ENCODE assay signal across 1 cellular context in the genomic region with DNA sequence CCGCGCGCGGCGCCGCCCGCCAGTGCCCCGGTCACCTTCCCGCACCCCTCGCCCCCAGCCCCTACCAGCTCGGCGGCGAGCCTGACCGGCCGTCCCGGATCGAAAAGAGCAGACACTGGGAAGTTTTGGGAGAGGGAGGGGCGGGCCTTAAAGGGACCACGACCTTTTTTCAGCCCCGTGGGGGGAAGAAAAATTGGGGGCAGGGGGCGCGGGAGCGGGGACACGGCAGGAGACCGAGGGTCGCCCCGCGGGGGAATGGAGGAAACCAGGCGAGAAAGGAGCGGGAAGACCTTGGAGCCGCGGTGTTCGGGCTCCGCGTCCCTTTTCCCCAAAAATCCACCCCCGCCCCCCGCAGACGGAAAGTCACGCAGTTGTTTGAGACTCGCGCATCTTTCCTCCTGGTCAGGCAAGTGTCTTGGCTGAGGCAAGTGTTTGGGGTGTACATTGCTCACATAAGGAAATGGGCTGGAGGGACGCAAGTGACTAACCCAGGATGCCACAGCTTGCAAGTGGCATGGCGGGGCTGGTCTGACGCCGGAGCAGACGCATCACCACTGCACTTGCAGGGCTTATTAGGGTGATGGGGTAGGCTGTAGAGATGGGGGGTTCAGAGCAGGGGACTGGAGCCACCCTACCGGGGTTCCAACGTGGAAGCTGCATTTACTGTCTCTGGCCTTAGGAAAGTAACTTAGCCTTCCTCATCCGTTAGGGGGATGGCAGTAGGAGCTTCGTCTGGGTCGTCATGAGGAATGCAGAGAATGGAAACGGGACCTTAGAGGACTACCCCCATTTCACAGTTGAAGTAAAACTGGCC.
TF ChIP-seq lines count a peak whose summit lies in the region.

No MANE protein-coding gene starts in this region.

TF ChIP-seq in HepG2, 621 proteins besides CTCF, POLR2A, EP300 and RAD21 (continued from another document and continues in another):
- TF ChIP-seq ZNF263 (CRISPR knock-in tag; IDR thresholded peaks at IDR 0.05) (0 out of 2 replicates have a peak, but pooled peaks have one; percentile 13), HDAC2 (CRISPR knock-in tag; IDR thresholded peaks at IDR 0.05) (no peak), TBX3 (IDR thresholded peaks at IDR 0.05; ENCODE audit: borderline replicate concordance) (no peak), ZNF83 (CRISPR knock-in tag; IDR thresholded peaks at IDR 0.05; ENCODE audit: borderline replicate concordance) (no peak), MYC (CRISPR knock-in tag; IDR thresholded peaks at IDR 0.05; ENCODE audit: borderline replicate concordance) (0 out of 2 replicates have a peak, but pooled peaks have one; percentile 32), HDAC6 (IDR thresholded peaks at IDR 0.05; ENCODE audit: low read depth, low read length) (no peak), EED (CRISPR knock-in tag; IDR thresholded peaks at IDR 0.05) (no peak), ZMAT3 (CRISPR knock-in tag; conservative IDR thresholded peaks at IDR 0.05) (no peak), REPIN1 (CRISPR knock-in tag; IDR thresholded peaks at IDR 0.05; ENCODE audit: borderline replicate concordance, low read depth) (no peak), ZNF34 (CRISPR knock-in tag; IDR thresholded peaks at IDR 0.05; ENCODE audit: borderline replicate concordance) (no peak), GATAD2A (CRISPR knock-in tag; IDR thresholded peaks at IDR 0.05) (0 out of 2 replicates have a peak, but pooled peaks have one; percentile 12), SNAPC2 (CRISPR knock-in tag; IDR thresholded peaks at IDR 0.05) (0 out of 2 replicates have a peak, but pooled peaks have one; percentile 13), ZNF30 (CRISPR knock-in tag; IDR thresholded peaks at IDR 0.05) (peak; percentile 46; the same call in 1 of the 2 replicates), ZNF605 (CRISPR knock-in tag; IDR thresholded peaks at IDR 0.05) (0 out of 2 replicates have a peak, but pooled peaks have one; percentile 16), HDAC1 (CRISPR knock-in tag; IDR thresholded peaks at IDR 0.05) (no peak), ZNF331 (CRISPR knock-in tag; IDR thresholded peaks at IDR 0.05) (no peak), ZNF577 (CRISPR knock-in tag; IDR thresholded peaks at IDR 0.05; ENCODE audit: borderline replicate concordance, low read depth) (no peak), ZFP1 (CRISPR knock-in tag; IDR thresholded peaks at IDR 0.05) (no peak), YY1 (IDR thresholded peaks at IDR 0.05; ENCODE audit: insufficient read depth, insufficient replicate concordance, low read depth, low read length) (peak; percentile 46), TAF1 (CRISPR knock-in tag; IDR thresholded peaks at IDR 0.05) (peak; percentile 57), ZFP41 (CRISPR knock-in tag; IDR thresholded peaks at IDR 0.05; ENCODE audit: borderline replicate concordance) (no peak), DR1 (CRISPR knock-in tag; IDR thresholded peaks at IDR 0.05) (no peak), SP4 (CRISPR knock-in tag; IDR thresholded peaks at IDR 0.05) (0 out of 2 replicates have a peak, but pooled peaks have one; percentile 29), ZKSCAN1 (IDR thresholded peaks at IDR 0.05; ENCODE audit: low read length) (no peak), GABPA (IDR thresholded peaks at IDR 0.05; ENCODE audit: low read depth, low read length) (no peak), GABPA (CRISPR knock-in tag; IDR thresholded peaks at IDR 0.05; ENCODE audit: low read depth) (0 out of 2 replicates have a peak, but pooled peaks have one; percentile 2), SMAD1 (CRISPR knock-in tag; IDR thresholded peaks at IDR 0.05; ENCODE audit: borderline replicate concordance, low read depth) (0 out of 2 replicates have a peak, but pooled peaks have one; percentile 11), ZBTB7A (CRISPR knock-in tag; IDR thresholded peaks at IDR 0.05) (no peak), ZSCAN20 (CRISPR knock-in tag; IDR thresholded peaks at IDR 0.05; ENCODE audit: borderline replicate concordance) (no peak), ZNF546 (CRISPR knock-in tag; conservative IDR thresholded peaks at IDR 0.05) (peak; percentile 65; the same call in 1 of the 2 replicates), KLF12 (CRISPR knock-in tag; IDR thresholded peaks at IDR 0.05; ENCODE audit: borderline replicate concordance) (peak; percentile 5; the same call in 1 of the 2 replicates), ZFP90 (CRISPR knock-in tag; IDR thresholded peaks at IDR 0.05; ENCODE audit: borderline replicate concordance) (no peak), ZBTB8A (CRISPR knock-in tag; IDR thresholded peaks at IDR 0.05; ENCODE audit: borderline replicate concordance, low read depth) (0 out of 2 replicates have a peak, but pooled peaks have one; percentile 18), ATF7-NPFF (CRISPR knock-in tag; IDR thresholded peaks at IDR 0.05; ENCODE audit: low read depth) (no peak; the same call in 1 of the 2 replicates), ZNF629 (CRISPR knock-in tag; conservative IDR thresholded peaks at IDR 0.05) (peak; percentile 29; the same call in 1 of the 2 replicates), KLF15 (CRISPR knock-in tag; IDR thresholded peaks at IDR 0.05; ENCODE audit: borderline replicate concordance) (no peak), MED1 (CRISPR knock-in tag; IDR thresholded peaks at IDR 0.05) (0 out of 2 replicates have a peak, but pooled peaks have one; percentile 35), PAF1 (CRISPR knock-in tag; IDR thresholded peaks at IDR 0.05) (no peak), ZNF337 (CRISPR knock-in tag; IDR thresholded peaks at IDR 0.05; ENCODE audit: borderline replicate concordance, low read depth) (no peak), TBP (CRISPR knock-in tag; IDR thresholded peaks at IDR 0.05) (no peak), ZNF143 (CRISPR knock-in tag; IDR thresholded peaks at IDR 0.05) (0 out of 2 replicates have a peak, but pooled peaks have one; percentile 32)
- TF ChIP-seq, protein P1, sequence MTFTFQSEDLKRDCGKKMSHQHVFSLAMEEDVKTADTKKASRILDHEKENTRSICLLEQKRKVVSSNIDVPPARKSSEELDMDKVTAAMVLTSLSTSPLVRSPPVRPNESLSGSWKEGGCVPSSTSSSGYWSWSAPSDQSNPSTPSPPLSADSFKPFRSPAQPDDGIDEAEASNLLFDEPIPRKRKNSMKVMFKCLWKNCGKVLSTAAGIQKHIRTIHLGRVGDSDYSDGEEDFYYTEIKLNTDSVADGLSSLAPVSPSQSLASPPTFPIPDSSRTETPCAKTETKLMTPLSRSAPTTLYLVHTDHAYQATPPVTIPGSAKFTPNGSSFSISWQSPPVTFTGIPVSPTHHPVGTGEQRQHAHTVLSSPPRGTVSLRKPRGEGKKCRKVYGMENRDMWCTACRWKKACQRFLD (CRISPR knock-in tag; IDR thresholded peaks at IDR 0.05; ENCODE audit: borderline replicate concordance), result no peak
- TF ChIP-seq, protein P2, sequence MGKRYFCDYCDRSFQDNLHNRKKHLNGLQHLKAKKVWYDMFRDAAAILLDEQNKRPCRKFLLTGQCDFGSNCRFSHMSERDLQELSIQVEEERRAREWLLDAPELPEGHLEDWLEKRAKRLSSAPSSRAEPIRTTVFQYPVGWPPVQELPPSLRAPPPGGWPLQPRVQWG (CRISPR knock-in tag; IDR thresholded peaks at IDR 0.05; ENCODE audit: borderline replicate concordance, low read depth), result no peak
- TF ChIP-seq, protein P3, sequence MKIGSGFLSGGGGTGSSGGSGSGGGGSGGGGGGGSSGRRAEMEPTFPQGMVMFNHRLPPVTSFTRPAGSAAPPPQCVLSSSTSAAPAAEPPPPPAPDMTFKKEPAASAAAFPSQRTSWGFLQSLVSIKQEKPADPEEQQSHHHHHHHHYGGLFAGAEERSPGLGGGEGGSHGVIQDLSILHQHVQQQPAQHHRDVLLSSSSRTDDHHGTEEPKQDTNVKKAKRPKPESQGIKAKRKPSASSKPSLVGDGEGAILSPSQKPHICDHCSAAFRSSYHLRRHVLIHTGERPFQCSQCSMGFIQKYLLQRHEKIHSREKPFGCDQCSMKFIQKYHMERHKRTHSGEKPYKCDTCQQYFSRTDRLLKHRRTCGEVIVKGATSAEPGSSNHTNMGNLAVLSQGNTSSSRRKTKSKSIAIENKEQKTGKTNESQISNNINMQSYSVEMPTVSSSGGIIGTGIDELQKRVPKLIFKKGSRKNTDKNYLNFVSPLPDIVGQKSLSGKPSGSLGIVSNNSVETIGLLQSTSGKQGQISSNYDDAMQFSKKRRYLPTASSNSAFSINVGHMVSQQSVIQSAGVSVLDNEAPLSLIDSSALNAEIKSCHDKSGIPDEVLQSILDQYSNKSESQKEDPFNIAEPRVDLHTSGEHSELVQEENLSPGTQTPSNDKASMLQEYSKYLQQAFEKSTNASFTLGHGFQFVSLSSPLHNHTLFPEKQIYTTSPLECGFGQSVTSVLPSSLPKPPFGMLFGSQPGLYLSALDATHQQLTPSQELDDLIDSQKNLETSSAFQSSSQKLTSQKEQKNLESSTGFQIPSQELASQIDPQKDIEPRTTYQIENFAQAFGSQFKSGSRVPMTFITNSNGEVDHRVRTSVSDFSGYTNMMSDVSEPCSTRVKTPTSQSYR (CRISPR knock-in tag; IDR thresholded peaks at IDR 0.05; ENCODE audit: borderline replicate concordance), result no peak
- TF ChIP-seq, protein P4, sequence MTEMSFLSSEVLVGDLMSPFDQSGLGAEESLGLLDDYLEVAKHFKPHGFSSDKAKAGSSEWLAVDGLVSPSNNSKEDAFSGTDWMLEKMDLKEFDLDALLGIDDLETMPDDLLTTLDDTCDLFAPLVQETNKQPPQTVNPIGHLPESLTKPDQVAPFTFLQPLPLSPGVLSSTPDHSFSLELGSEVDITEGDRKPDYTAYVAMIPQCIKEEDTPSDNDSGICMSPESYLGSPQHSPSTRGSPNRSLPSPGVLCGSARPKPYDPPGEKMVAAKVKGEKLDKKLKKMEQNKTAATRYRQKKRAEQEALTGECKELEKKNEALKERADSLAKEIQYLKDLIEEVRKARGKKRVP (CRISPR knock-in tag; IDR thresholded peaks at IDR 0.05), result no peak
- TF ChIP-seq, protein P5, sequence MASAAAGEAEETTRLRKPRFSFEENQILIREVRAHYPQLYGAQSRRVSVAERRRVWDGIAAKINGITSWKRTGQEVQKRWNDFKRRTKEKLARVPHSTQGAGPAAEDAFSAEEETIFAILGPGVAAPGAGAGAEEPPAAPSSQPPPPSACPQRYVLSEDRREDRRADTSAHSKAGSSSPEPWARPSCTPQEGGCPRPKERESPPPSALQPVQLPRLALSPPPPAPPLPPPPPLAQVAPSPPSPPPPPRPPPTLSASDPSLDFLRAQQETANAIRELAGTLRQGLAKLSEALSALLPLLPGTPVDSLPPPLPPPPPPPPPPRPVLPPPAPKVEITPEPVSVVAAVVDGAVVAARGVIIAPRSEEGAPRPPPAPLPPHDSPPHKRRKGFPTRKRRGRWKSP (CRISPR knock-in tag; IDR thresholded peaks at IDR 0.05), result no peak
- TF ChIP-seq, protein P6, sequence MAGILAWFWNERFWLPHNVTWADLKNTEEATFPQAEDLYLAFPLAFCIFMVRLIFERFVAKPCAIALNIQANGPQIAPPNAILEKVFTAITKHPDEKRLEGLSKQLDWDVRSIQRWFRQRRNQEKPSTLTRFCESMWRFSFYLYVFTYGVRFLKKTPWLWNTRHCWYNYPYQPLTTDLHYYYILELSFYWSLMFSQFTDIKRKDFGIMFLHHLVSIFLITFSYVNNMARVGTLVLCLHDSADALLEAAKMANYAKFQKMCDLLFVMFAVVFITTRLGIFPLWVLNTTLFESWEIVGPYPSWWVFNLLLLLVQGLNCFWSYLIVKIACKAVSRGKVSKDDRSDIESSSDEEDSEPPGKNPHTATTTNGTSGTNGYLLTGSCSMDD (CRISPR knock-in tag; IDR thresholded peaks at IDR 0.05), result no peak
- TF ChIP-seq, protein P7, sequence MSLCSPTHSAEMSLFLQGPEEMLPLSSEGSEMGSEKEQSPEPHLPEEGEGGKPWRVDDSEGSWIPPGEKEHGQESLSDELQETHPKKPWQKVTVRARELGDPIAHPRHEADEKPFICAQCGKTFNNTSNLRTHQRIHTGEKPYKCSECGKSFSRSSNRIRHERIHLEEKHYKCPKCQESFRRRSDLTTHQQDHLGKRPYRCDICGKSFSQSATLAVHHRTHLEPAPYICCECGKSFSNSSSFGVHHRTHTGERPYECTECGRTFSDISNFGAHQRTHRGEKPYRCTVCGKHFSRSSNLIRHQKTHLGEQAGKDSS (CRISPR knock-in tag; IDR thresholded peaks at IDR 0.05; ENCODE audit: borderline replicate concordance, low read depth), result no peak
- TF ChIP-seq, protein P8, sequence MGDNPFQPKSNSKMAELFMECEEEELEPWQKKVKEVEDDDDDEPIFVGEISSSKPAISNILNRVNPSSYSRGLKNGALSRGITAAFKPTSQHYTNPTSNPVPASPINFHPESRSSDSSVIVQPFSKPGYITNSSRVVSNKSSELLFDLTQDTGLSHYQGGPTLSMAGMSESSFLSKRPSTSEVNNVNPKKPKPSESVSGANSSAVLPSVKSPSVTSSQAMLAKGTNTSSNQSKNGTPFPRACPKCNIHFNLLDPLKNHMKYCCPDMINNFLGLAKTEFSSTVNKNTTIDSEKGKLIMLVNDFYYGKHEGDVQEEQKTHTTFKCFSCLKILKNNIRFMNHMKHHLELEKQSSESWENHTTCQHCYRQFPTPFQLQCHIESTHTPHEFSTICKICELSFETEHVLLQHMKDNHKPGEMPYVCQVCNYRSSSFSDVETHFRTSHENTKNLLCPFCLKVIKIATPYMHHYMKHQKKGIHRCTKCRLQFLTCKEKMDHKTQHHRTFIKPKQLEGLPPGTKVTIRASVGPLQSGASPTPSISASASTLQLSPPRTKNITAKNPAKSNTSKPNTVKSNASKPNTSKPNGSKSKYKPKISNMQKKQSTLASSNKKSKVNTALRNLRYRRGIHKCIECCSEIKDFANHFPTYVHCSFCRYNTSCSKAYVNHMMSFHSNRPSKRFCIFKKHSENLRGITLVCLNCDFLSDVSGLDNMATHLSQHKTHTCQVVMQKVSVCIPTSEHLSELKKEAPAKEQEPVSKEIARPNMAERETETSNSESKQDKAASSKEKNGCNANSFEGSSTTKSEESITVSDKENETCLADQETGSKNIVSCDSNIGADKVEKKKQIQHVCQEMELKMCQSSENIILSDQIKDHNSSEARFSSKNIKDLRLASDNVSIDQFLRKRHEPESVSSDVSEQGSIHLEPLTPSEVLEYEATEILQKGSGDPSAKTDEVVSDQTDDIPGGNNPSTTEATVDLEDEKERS (CRISPR knock-in tag; IDR thresholded peaks at IDR 0.05), result no peak
- TF ChIP-seq, protein P9, sequence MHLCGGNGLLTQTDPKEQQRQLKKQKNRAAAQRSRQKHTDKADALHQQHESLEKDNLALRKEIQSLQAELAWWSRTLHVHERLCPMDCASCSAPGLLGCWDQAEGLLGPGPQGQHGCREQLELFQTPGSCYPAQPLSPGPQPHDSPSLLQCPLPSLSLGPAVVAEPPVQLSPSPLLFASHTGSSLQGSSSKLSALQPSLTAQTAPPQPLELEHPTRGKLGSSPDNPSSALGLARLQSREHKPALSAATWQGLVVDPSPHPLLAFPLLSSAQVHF (CRISPR knock-in tag; IDR thresholded peaks at IDR 0.05), result no peak
- TF ChIP-seq, protein P10, sequence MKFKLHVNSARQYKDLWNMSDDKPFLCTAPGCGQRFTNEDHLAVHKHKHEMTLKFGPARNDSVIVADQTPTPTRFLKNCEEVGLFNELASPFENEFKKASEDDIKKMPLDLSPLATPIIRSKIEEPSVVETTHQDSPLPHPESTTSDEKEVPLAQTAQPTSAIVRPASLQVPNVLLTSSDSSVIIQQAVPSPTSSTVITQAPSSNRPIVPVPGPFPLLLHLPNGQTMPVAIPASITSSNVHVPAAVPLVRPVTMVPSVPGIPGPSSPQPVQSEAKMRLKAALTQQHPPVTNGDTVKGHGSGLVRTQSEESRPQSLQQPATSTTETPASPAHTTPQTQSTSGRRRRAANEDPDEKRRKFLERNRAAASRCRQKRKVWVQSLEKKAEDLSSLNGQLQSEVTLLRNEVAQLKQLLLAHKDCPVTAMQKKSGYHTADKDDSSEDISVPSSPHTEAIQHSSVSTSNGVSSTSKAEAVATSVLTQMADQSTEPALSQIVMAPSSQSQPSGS (CRISPR knock-in tag; IDR thresholded peaks at IDR 0.05), result no peak
- TF ChIP-seq, protein P11, sequence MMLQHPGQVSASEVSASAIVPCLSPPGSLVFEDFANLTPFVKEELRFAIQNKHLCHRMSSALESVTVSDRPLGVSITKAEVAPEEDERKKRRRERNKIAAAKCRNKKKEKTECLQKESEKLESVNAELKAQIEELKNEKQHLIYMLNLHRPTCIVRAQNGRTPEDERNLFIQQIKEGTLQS (CRISPR knock-in tag; IDR thresholded peaks at IDR 0.05), result no peak
